1 cellular context compared by ENCODE assay signal in genomic region chr5:150583541-150584225, GRCh38.
TF ChIP-seq lines count a peak whose summit lies in the region.

No MANE protein-coding gene starts in this region.

TF ChIP-seq in HepG2, 621 proteins besides CTCF, POLR2A, EP300 and RAD21:
- TF ChIP-seq, protein P1, sequence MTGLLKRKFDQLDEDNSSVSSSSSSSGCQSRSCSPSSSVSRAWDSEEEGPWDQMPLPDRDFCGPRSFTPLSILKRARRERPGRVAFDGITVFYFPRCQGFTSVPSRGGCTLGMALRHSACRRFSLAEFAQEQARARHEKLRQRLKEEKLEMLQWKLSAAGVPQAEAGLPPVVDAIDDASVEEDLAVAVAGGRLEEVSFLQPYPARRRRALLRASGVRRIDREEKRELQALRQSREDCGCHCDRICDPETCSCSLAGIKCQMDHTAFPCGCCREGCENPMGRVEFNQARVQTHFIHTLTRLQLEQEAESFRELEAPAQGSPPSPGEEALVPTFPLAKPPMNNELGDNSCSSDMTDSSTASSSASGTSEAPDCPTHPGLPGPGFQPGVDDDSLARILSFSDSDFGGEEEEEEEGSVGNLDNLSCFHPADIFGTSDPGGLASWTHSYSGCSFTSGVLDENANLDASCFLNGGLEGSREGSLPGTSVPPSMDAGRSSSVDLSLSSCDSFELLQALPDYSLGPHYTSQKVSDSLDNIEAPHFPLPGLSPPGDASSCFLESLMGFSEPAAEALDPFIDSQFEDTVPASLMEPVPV (CRISPR knock-in tag; IDR thresholded peaks at IDR 0.05), result no peak
- TF ChIP-seq ZSCAN30 (CRISPR knock-in tag; IDR thresholded peaks at IDR 0.05) (no peak), NR2F1 (CRISPR knock-in tag; IDR thresholded peaks at IDR 0.05) (no peak), PAF1 (CRISPR knock-in tag; IDR thresholded peaks at IDR 0.05) (no peak), IKZF1 (IDR thresholded peaks at IDR 0.05) (no peak), ZNF619 (CRISPR knock-in tag; IDR thresholded peaks at IDR 0.05) (no peak), GFI1 (CRISPR knock-in tag; IDR thresholded peaks at IDR 0.05; ENCODE audit: borderline replicate concordance) (no peak), ZNF225 (CRISPR knock-in tag; IDR thresholded peaks at IDR 0.05) (no peak), CBFB (CRISPR knock-in tag; IDR thresholded peaks at IDR 0.05) (no peak), ZMYM4 (CRISPR knock-in tag; IDR thresholded peaks at IDR 0.05) (no peak), RNF2 (conservative IDR thresholded peaks at IDR 0.05; ENCODE audit: low read depth) (no peak), FOXK2 (IDR thresholded peaks at IDR 0.05) (no peak), CBX5 (CRISPR knock-in tag; IDR thresholded peaks at IDR 0.05; ENCODE audit: borderline replicate concordance) (no peak), YY1 (IDR thresholded peaks at IDR 0.05; ENCODE audit: insufficient read depth, insufficient replicate concordance, low read depth, low read length) (no peak), ZNF317 (CRISPR knock-in tag; IDR thresholded peaks at IDR 0.05) (no peak), ZNF20 (CRISPR knock-in tag; IDR thresholded peaks at IDR 0.05) (no peak)
- TF ChIP-seq, protein P2, sequence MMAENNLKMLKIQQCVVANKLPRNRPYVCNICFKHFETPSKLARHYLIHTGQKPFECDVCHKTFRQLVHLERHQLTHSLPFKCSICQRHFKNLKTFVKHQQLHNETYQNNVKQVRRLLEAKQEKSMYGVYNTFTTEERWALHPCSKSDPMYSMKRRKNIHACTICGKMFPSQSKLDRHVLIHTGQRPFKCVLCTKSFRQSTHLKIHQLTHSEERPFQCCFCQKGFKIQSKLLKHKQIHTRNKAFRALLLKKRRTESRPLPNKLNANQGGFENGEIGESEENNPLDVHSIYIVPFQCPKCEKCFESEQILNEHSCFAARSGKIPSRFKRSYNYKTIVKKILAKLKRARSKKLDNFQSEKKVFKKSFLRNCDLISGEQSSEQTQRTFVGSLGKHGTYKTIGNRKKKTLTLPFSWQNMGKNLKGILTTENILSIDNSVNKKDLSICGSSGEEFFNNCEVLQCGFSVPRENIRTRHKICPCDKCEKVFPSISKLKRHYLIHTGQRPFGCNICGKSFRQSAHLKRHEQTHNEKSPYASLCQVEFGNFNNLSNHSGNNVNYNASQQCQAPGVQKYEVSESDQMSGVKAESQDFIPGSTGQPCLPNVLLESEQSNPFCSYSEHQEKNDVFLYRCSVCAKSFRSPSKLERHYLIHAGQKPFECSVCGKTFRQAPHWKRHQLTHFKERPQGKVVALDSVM (CRISPR knock-in tag; IDR thresholded peaks at IDR 0.05), result no peak
